1 cellular context compared by ENCODE assay signal in the genomic region with DNA sequence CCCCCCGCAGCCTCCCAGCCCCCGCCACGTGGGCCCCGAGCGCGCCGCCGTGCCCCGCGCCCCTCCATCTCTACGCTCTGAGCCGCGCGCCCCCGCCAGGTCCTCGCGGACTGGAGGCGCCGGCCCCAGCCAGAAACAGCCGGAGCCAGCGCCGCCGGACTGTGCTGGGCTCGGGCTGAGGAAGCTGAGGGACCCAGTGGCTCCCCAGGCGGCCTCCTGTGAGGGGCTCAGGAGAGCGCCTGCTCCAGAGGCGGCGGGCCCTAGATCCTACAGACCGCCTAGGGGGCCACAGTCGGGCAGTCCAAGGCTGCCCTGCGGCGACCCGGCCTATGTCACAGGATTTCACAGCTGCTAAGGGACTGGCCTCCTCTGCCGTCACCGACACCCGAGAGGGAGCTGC.
TF ChIP-seq lines count a peak whose summit lies in the region.

No MANE protein-coding gene starts in this region.

TF ChIP-seq in GM23338, 12 proteins besides CTCF, POLR2A, EP300 and RAD21 (continued from another document):
- no peak for TF ChIP-seq ZNF462 (CRISPR knock-in tag; IDR thresholded peaks at IDR 0.05)
- TF ChIP-seq POLR2AphosphoS5 (IDR thresholded peaks at IDR 0.05; ENCODE audit: low read depth): no peak
- no peak for TF ChIP-seq CREB1 (CRISPR knock-in tag; IDR thresholded peaks at IDR 0.05; ENCODE audit: low read depth)
- TF ChIP-seq NANOG (IDR thresholded peaks at IDR 0.05; ENCODE audit: borderline replicate concordance): no peak
- no peak for TF ChIP-seq ETS1 (IDR thresholded peaks at IDR 0.05)
- TF ChIP-seq STAT1 (IDR thresholded peaks at IDR 0.05; ENCODE audit: unreplicated experiment): no peak
TF ChIP-seq in GM23338: peak in this region for 0.
